ENCODE assay signal across 8 cellular contexts in the genomic region with DNA sequence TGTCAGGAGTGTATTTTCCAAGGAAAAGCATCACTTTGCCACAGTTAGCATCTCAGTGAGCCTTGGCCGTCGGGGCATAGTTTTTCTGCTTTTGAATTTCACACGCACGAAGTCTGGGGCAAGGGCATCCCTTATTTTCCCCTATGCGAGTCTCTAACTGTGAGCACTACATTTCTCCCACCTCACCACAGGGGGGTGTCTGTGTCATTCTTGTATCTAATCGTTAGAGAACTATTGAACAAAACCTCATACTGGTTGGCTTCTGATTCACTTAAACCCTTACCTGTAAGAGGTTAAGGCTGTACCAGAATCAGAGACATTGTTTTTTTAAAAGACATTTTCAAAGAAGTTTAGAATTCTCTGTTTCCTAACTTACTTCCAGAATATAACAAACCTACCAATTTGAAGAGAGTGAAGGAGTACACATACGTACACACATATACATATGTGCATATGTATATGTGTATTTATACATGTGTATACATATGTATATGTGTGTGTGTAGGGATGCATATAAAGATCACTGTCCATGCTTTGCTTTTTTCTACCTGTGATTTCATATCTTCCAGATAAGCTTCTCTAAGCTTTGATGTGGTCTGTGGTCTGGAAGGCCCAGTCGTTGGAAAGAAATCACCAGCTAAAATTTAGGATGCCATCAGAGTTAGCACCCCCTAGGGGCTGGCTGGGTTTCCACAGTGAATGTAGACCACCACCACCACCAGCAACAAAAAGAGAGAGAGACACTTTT. TPM values are rescaled to one million over a fixed set of nuclear protein-coding genes. Genes with fewer than 3 reads are reported as not detected.
DNase-seq lines count a peak whose midpoint lies in the region; ATAC-seq and TF ChIP-seq lines count a peak whose summit lies in the region.

No MANE protein-coding gene starts in this region.

- no peak overlapping the region for H3K27ac ChIP-seq in ovary

- peaks cover 6% of the 10 kb centered on the region for H3K4me1 Mint-ChIP-seq in activated naive CD4-positive, alpha-beta T cell treated with anti-CD3 and anti-CD28 coated beads, Interleukin-2, amount 10 ng/mL, durations not matched to agents 7 days and 5 days
- no peaks in the 10 kb centered on the region for H3K4me1 Mint-ChIP-seq in MCF 10A (ENCODE audit: insufficient read depth, unreplicated experiment)
- no peaks in the 10 kb centered on the region for H3K4me1 Mint-ChIP-seq in memory B cell

- POLR2A ChIA-PET in MCF 10A (lab: Yijun Ruan, JAX) = interaction anchor here (1.2 to 1.5 kb wide), 2 partner anchors 11 to 66 kb away, joined by 3 to 6 read pairs; a partner anchor contains a TSS

- peak; percentile 45 for ATAC-seq in memory B cell (ENCODE audit: low read depth)
- ATAC-seq in HG03135 (IDR thresholded peaks at IDR 0.05; ENCODE audit: unreplicated experiment) = no peak
- no peak for ATAC-seq in GM21737 (IDR thresholded peaks at IDR 0.05; ENCODE audit: unreplicated experiment)

- H3K4me3 Mint-ChIP-seq in activated naive CD4-positive, alpha-beta T cell treated with anti-CD3 and anti-CD28 coated beads, Interleukin-2, amount 10 ng/mL, durations not matched to agents 7 days and 5 days = no peak overlapping the region
- H3K4me3 Mint-ChIP-seq in MCF 10A (ENCODE audit: unreplicated experiment) = no peak overlapping the region
- no peak overlapping the region for H3K4me3 Mint-ChIP-seq in memory B cell

- H3K36me3 Mint-ChIP-seq in activated naive CD4-positive, alpha-beta T cell treated with anti-CD3 and anti-CD28 coated beads, Interleukin-2, amount 10 ng/mL, durations not matched to agents 7 days and 5 days = no peaks in the 10 kb centered on the region
- H3K36me3 Mint-ChIP-seq in MCF 10A (ENCODE audit: insufficient read depth, unreplicated experiment) = peaks cover 4% of the 10 kb centered on the region
- no peaks in the 10 kb centered on the region for H3K36me3 Mint-ChIP-seq in memory B cell

- H3K9me3 ChIP-seq in ovary = no peaks in the 10 kb centered on the region

- H3K4me3 ChIP-seq in ovary = no peak overlapping the region

- TF ChIP-seq POLR2A in ovary (IDR thresholded peaks at IDR 0.05) = no peak

- intact Hi-C loops in MCF 10A (cut with micrococcal nuclease) = no loop called here
- intact Hi-C loops in ovary (cut with DNase I) = no loop called here

- WGBS in ovary, 3 donors = 60 to 63% (median 62%) methylated on average over 8 of the region's 8 CpGs

- no TSS peak for BruUV-seq in MCF 10A (replicated peaks; lab: Mats Ljungman, UMichigan)

- peak; percentile 40 for DNase-seq in activated naive CD4-positive, alpha-beta T cell treated with anti-CD3 and anti-CD28 coated beads, Interleukin-2, amount 10 ng/mL, durations not matched to agents 7 days and 5 days
- DNase-seq in activated naive CD4-positive, alpha-beta T cell treated with Interleukin-2 at 50 U/mL for 16 hours = no peak
- DNase-seq in NAMALWA (ENCODE audit: low spot score) (peak; percentile 67), MCF 10A (ENCODE audit: unreplicated experiment) (peak; percentile 51), memory B cell (ENCODE audit: low spot score in 2 of 2) (peak in 1 of 2 donors; percentile 5), ovary (no peak)

- no peaks in the 10 kb centered on the region for H3K36me3 ChIP-seq in ovary

- peaks cover 12% of the 10 kb centered on the region for H3K27me3 Mint-ChIP-seq in activated naive CD4-positive, alpha-beta T cell treated with anti-CD3 and anti-CD28 coated beads, Interleukin-2, amount 10 ng/mL, durations not matched to agents 7 days and 5 days
- H3K27me3 Mint-ChIP-seq in MCF 10A (ENCODE audit: insufficient read depth, unreplicated experiment) (no peaks in the 10 kb centered on the region), memory B cell (peaks cover 3% of the 10 kb centered on the region)

- TF ChIP-seq CTCF in MCF 10A (IDR thresholded peaks at IDR 0.05; ENCODE audit: unreplicated experiment) (peak; percentile 8), ovary (IDR thresholded peaks at IDR 0.05) (no peak)

- TF ChIP-seq EP300 in ovary (IDR thresholded peaks at IDR 0.05) = no peak

- no peaks in the 10 kb centered on the region for H3K27me3 ChIP-seq in ovary

- CTCF ChIA-PET in activated naive CD4-positive, alpha-beta T cell treated with anti-CD3 and anti-CD28 coated beads, Interleukin-2, amount 10 ng/mL, durations not matched to agents 7 days and 5 days (lab: Charles Lee) = interaction anchor here (0.7 to 1.6 kb wide), 9 partner anchors 12 to 429 kb away, joined by 3 to 5 read pairs (median 4); no protein-coding TSS in a partner anchor
- CTCF ChIA-PET in MCF 10A (lab: Yijun Ruan, JAX) = interaction anchor here (0.6 to 3.1 kb wide), 23 partner anchors 7 to 428 kb away, joined by 3 to 17 read pairs (median 4); a partner anchor contains a TSS

- no peaks in the 10 kb centered on the region for H3K9me3 Mint-ChIP-seq in activated naive CD4-positive, alpha-beta T cell treated with anti-CD3 and anti-CD28 coated beads, Interleukin-2, amount 10 ng/mL, durations not matched to agents 7 days and 5 days
- no peaks in the 10 kb centered on the region for H3K9me3 Mint-ChIP-seq in MCF 10A (ENCODE audit: unreplicated experiment)
- no peaks in the 10 kb centered on the region for H3K9me3 Mint-ChIP-seq in memory B cell

- H3K4me1 ChIP-seq in ovary (ENCODE audit: insufficient read depth) = peaks cover 2% of the 10 kb centered on the region

- H3K27ac Mint-ChIP-seq in activated naive CD4-positive, alpha-beta T cell treated with anti-CD3 and anti-CD28 coated beads, Interleukin-2, amount 10 ng/mL, durations not matched to agents 7 days and 5 days = no peak overlapping the region
- H3K27ac Mint-ChIP-seq in MCF 10A (ENCODE audit: low read depth, unreplicated experiment) (no peak overlapping the region), memory B cell (no peak overlapping the region)

RNA-seq across cellular contexts. Expression of a gene that starts 49.4 kb away (rescaled TPM):
- 0.96 and 1.3 TPM in 2 replicates for total RNA-seq in MCF 10A (2022)
- total RNA-seq in ovary = 10 to 100 TPM in 1 of 7 donors, 1 to 10 TPM in 6; 1.1 to 11.0 (median 3.9) TPM
- polyA plus RNA-seq in ovary = 10 to 100 TPM in 1 of 2 donors, 1 to 10 TPM in 1; 7.3 to 11.3 TPM

Comparison
In these comparisons a context has a peak if more than half of its experiments do, and no peak if none do; other contexts are left out.
1. DNase-seq: peak in activated naive CD4-positive, alpha-beta T cell treated with anti-CD3 and anti-CD28 coated beads, Interleukin-2, amount 10 ng/mL, durations not matched to agents 7 days and 5 days (single experiment), NAMALWA (single experiment) and MCF 10A (single experiment); none in activated naive CD4-positive, alpha-beta T cell treated with Interleukin-2 at 50 U/mL for 16 hours (single experiment) and ovary (0 of 5).